In genomic region chrX:16946971-16947562, GRCh38 we compare ENCODE assay signal across 8 cellular contexts. TPM values are rescaled to one million over a fixed set of nuclear protein-coding genes. Genes with fewer than 3 reads are reported as not detected.
DNase-seq lines count a peak whose midpoint lies in the region; ATAC-seq, FAIRE-seq and TF ChIP-seq lines count a peak whose summit lies in the region.

No MANE protein-coding gene starts in this region.

- peak overlapping the region; percentile 79 for H3K4me3 Mint-ChIP-seq in central memory CD8-positive, alpha-beta T cell

- H3K4me3 ChIP-seq in SJSA1 = peak overlapping the region; percentile 46
- peak overlapping the region; percentile 59 to 76 for H3K4me3 ChIP-seq in mesenchymal stem cell (ENCODE audit: insufficient read depth in 1 of 2, low read depth in 1 of 2, low read length in 2 of 2)
- peak overlapping the region; percentile 2 to 74 (median 66) for H3K4me3 ChIP-seq in upper lobe of left lung

- FAIRE-seq in D721Med (lab: Jason Lieb, UNC) = no peak

- 0% methylated on average over 7 of the region's 43 CpGs for WGBS in mesenchymal stem cell
- 13% methylated on average over 10 of the region's 43 CpGs; no CpG with 5 or more reads in 1 of the 2 donors for WGBS in upper lobe of left lung, 2 donors

- no peak for TF ChIP-seq POLR2A in upper lobe of left lung (IDR thresholded peaks at IDR 0.05)

- no peak overlapping the region for H2BK12ac ChIP-seq in mesenchymal stem cell (ENCODE audit: low read length in 2 of 2)

- peak overlapping the region; percentile 57 for H3K9ac ChIP-seq in mesenchymal stem cell (ENCODE audit: low read length)

- peaks cover 8% of the 10 kb centered on the region for H3K36me3 Mint-ChIP-seq in central memory CD8-positive, alpha-beta T cell (ENCODE audit: insufficient read depth)

- H4K8ac ChIP-seq in mesenchymal stem cell (ENCODE audit: low read length) = no peak overlapping the region

- H3K14ac ChIP-seq in mesenchymal stem cell (ENCODE audit: low read length in 2 of 2) = no peak overlapping the region

- H2BK120ac ChIP-seq in mesenchymal stem cell (ENCODE audit: low read depth, low read length) = no peak overlapping the region

- no peak overlapping the region for H3K27ac Mint-ChIP-seq in central memory CD8-positive, alpha-beta T cell (ENCODE audit: low read depth)

- no peak overlapping the region for H3K4ac ChIP-seq in mesenchymal stem cell (ENCODE audit: low read depth in 1 of 2, low read length in 2 of 2)

- no peaks in the 10 kb centered on the region for H3K36me3 ChIP-seq in SJSA1
- H3K36me3 ChIP-seq in mesenchymal stem cell (ENCODE audit: control insufficient read depth in 1 of 2, insufficient read depth in 2 of 2, low read depth in 1 of 2, low read length in 2 of 2) = no peaks in the 10 kb centered on the region
- no peaks in the 10 kb centered on the region for H3K36me3 ChIP-seq in upper lobe of left lung

- H2BK5ac ChIP-seq in mesenchymal stem cell (ENCODE audit: low read depth, low read length, poor library complexity, severe bottlenecking) = no peak overlapping the region

- no peaks in the 10 kb centered on the region for H3K27me3 Mint-ChIP-seq in central memory CD8-positive, alpha-beta T cell

- no peaks in the 10 kb centered on the region for H3K79me1 ChIP-seq in mesenchymal stem cell (replicated peaks; ENCODE audit: low read length, poor library complexity, severe bottlenecking)

- peak overlapping the region; percentile 93 for H3K4me2 ChIP-seq in mesenchymal stem cell (ENCODE audit: low read length, poor library complexity, severe bottlenecking)

- TF ChIP-seq EP300 in upper lobe of left lung (IDR thresholded peaks at IDR 0.05) = no peak

- H3K9me3 Mint-ChIP-seq in central memory CD8-positive, alpha-beta T cell = no peaks in the 10 kb centered on the region

- no peak overlapping the region for H2AK5ac ChIP-seq in mesenchymal stem cell (ENCODE audit: low read length, severe bottlenecking)

- DNase-seq in SJSA1 (ENCODE audit: low read depth in 1 of 2, low spot score in 2 of 2) = no peak
- DNase-seq in central memory CD8-positive, alpha-beta T cell (ENCODE audit: low spot score in 2 of 2) = peak in 1 of 2 donors; percentile 12
- no peak for DNase-seq in mesenchymal stem cell
- DNase-seq in upper lobe of left lung = peak in 1 of 2 donors; percentile 51
- no peak for DNase-seq in D721Med (ENCODE audit: insufficient read length, low spot score)
- DNase-seq in effector CD4-positive, alpha-beta T cell = no peak

- ATAC-seq in GM18517 (IDR thresholded peaks at IDR 0.05; ENCODE audit: unreplicated experiment) (peak; percentile 12), HG02588 (IDR thresholded peaks at IDR 0.05; ENCODE audit: unreplicated experiment) (peak; percentile 22), upper lobe of left lung (ENCODE audit: low FRiP score in 2 of 2) (peak in 1 of 2 donors; percentile 41)
- ATAC-seq in central memory CD8-positive, alpha-beta T cell (replicated peaks; ENCODE audit: extremely low read depth, poor library complexity, severe bottlenecking) = peak; percentile 21

- H3K9me3 ChIP-seq in SJSA1 (replicated peaks) = no peaks in the 10 kb centered on the region
- no peaks in the 10 kb centered on the region for H3K9me3 ChIP-seq in mesenchymal stem cell (ENCODE audit: control insufficient read depth, low read length)
- no peaks in the 10 kb centered on the region for H3K9me3 ChIP-seq in upper lobe of left lung

- peaks cover 5% of the 10 kb centered on the region for H3K4me1 ChIP-seq in SJSA1 (replicated peaks)
- H3K4me1 ChIP-seq in mesenchymal stem cell (ENCODE audit: control insufficient read depth, insufficient read depth, low read depth, low read length) = peaks cover 8% of the 10 kb centered on the region
- H3K4me1 ChIP-seq in upper lobe of left lung = peaks cover 0 to 6% (median 1%) of the 10 kb centered on the region in 4 donors

- no peaks in the 10 kb centered on the region for H3K4me1 Mint-ChIP-seq in central memory CD8-positive, alpha-beta T cell

- H4K91ac ChIP-seq in mesenchymal stem cell (ENCODE audit: low read length) = no peak overlapping the region

- no peak overlapping the region for H2BK15ac ChIP-seq in mesenchymal stem cell (ENCODE audit: low read depth, poor library complexity, severe bottlenecking)

- H3K27ac ChIP-seq in SJSA1 (no peak overlapping the region), mesenchymal stem cell (ENCODE audit: low read length, poor library complexity, severe bottlenecking) (no peak overlapping the region), upper lobe of left lung (peak overlapping the region in 2 of 4 donors; percentile 67 to 75)

- no peak overlapping the region for H3K18ac ChIP-seq in mesenchymal stem cell (ENCODE audit: low read depth in 1 of 2, low read length in 2 of 2)

- H3K27me3 ChIP-seq in SJSA1 (replicated peaks) (no peaks in the 10 kb centered on the region), mesenchymal stem cell (ENCODE audit: control insufficient read depth in 1 of 2, insufficient read depth in 1 of 2, low read length in 2 of 2) (peaks cover 0 to 24% of the 10 kb centered on the region in 2 experiments), upper lobe of left lung (no peaks in the 10 kb centered on the region)

- TF ChIP-seq CTCF in upper lobe of left lung (IDR thresholded peaks at IDR 0.05) = peak in 1 of 6 experiments; percentile 1
- TF ChIP-seq CTCF in D721Med (IDR thresholded peaks at IDR 0.05; ENCODE audit: insufficient read depth, missing control alignments) = no peak

- peak overlapping the region; percentile 14 for H2AFZ ChIP-seq in mesenchymal stem cell (ENCODE audit: low read depth, low read length)

- no peak overlapping the region for H3K23ac ChIP-seq in mesenchymal stem cell (ENCODE audit: low read length in 2 of 2)

RNA-seq across cellular contexts. Expression of gene REPS2, which starts 0.6 kb away (rescaled TPM):
- 0.44 and 1.8 TPM in 2 replicates for total RNA-seq in SJSA1 (2014; rRNA removed; shearing (Covaris generic))
- polyA plus RNA-seq in mesenchymal stem cell (2013, experiment 1 of 2) = 0.03 TPM
- 0.05 TPM for polyA plus RNA-seq in mesenchymal stem cell (2013, experiment 2 of 2)
- total RNA-seq in upper lobe of left lung = 10 to 100 TPM; 17.0 to 47.0 (median 29.4) TPM
